ENCODE assay signal across 21 cellular contexts in the genomic region with DNA sequence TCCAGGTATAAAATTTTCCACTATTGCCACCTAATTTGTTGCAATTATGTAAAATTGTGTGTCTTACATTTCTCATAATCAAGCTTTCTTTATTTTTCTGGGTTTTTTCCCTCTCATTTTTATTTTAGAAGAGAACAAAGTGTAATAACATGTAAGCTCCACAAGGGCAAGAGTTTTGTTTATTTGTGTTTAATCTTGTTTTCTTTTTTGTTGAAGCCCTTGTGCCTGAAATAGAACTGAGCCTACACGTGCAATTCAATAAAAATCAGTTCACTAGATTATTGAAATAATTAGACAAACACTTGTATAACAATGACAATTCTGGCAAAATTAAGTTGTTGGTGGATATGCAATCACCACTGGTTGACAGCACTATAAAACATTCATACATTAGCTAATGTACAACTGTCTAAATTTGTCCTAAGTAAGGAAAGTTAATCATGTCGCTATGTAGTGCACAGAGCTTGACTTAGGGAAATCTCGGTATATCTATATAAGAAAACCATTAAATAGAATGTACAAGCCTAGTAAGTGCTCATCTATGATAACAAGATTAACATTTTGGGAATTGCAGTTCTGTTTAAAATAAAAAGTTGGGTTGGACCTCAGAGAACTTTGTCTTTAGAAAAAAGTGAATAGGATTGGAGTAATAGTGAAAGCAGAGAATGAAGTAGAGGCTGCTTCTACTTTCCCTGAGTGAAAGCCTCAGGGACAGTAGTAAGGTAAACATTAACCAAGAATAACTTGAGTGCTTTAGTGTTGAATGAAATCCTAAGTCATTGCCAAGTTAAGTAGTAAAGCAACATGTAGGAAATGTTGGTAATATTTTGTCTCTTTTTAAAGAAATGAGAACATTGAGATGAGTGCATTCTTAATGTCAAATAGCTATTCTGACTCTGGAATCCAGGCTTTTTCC. TPM values are rescaled to one million over a fixed set of nuclear protein-coding genes. Genes with fewer than 3 reads are reported as not detected.
DNase-seq lines count a peak whose midpoint lies in the region; ATAC-seq, FAIRE-seq and TF ChIP-seq lines count a peak whose summit lies in the region.
"Had no signal": no experiment of that assay in that cellular context is flagged by ENCODE, and none has a peak within 500 bp of the region (broad histone marks: within the 10 kb centered on the region; RNA-seq: fewer than 3 reads in every experiment).

No MANE protein-coding gene starts in this region.

- H3K4me3 Mint-ChIP-seq in neural crest cell = no peak overlapping the region
- no peak overlapping the region for H3K4me3 Mint-ChIP-seq in natural killer cell treated with Interleukin-12 subunit alpha and Interleukin-12 subunit beta and Interleukin-15 and Interleukin-18, amount 100 ng/mL, for 72 hours
- H3K4me3 Mint-ChIP-seq: activated CD4-positive, alpha-beta T cell treated with anti-CD3 and anti-CD28 coated beads, Interleukin-2, amount 10 ng/mL, durations not matched to agents 7 days and 5 days had no signal

- in situ Hi-C loops in GM12878 (cut with MboI) = no loop called here

- 8% methylated on average over 3 of the region's 3 CpGs for WGBS in GM12878 (ENCODE audit: insufficient coverage, insufficient replicate concordance, low lambda C conversion rate, missing lambda C conversion rate)

- DNase-seq in GM12878 (ENCODE audit: low read depth, low spot score) (no peak), neural crest cell (ENCODE audit: low read depth, low spot score) (no peak), C1 segment of cervical spinal cord (lab: John Stamatoyannopoulos, UW) (no peak)
- no peak for DNase-seq in natural killer cell treated with Interleukin-12 subunit alpha and Interleukin-12 subunit beta and Interleukin-15 and Interleukin-18, amount 100 ng/mL, for 72 hours (ENCODE audit: low spot score)
- DNase-seq: activated CD4-positive, alpha-beta T cell treated with anti-CD3 and anti-CD28 coated beads, Interleukin-2, amount 10 ng/mL, durations not matched to agents 7 days and 5 days; EL; hypothalamus; MM.1S; NCI-H2081; stimulated activated naive CD4-positive, alpha-beta T cell; T1000; uterus had no signal

- peaks cover 7% of the 10 kb centered on the region for H3K36me3 Mint-ChIP-seq in neural crest cell (ENCODE audit: low read depth)
- H3K36me3 Mint-ChIP-seq in natural killer cell treated with Interleukin-12 subunit alpha and Interleukin-12 subunit beta and Interleukin-15 and Interleukin-18, amount 100 ng/mL, for 72 hours = peaks cover 6% of the 10 kb centered on the region

- no peak for TF ChIP-seq POLR2A in GM12878 (IDR thresholded peaks at IDR 0.05; ENCODE audit: low read depth, low read length)

- H3K27me3 ChIP-seq in GM12878 (replicated peaks in 1 of 2; ENCODE audit: control insufficient read depth in 2 of 2, insufficient read depth in 2 of 2, low read length in 1 of 2) = no peaks in the 10 kb centered on the region
- H3K27me3 ChIP-seq: neutrophil, SJSA1, uterus had no signal

- POLR2A ChIA-PET in GM12878 (lab: Charles Lee) = no interaction called here

- no peaks in the 10 kb centered on the region for H3K36me3 ChIP-seq in GM12878 (ENCODE audit: control insufficient read depth in 2 of 2, insufficient read depth in 2 of 2, low read length in 1 of 2)
- H3K36me3 ChIP-seq: neutrophil, SJSA1, uterus had no signal

- FAIRE-seq in GM12878 (lab: Jason Lieb, UNC) = peak; percentile 68

- H3K27ac Mint-ChIP-seq in neural crest cell (ENCODE audit: unreplicated experiment) = no peak overlapping the region
- no peak overlapping the region for H3K27ac Mint-ChIP-seq in natural killer cell treated with Interleukin-12 subunit alpha and Interleukin-12 subunit beta and Interleukin-15 and Interleukin-18, amount 100 ng/mL, for 72 hours
- H3K27ac Mint-ChIP-seq: activated CD4-positive, alpha-beta T cell treated with anti-CD3 and anti-CD28 coated beads, Interleukin-2, amount 10 ng/mL, durations not matched to agents 7 days and 5 days had no signal

- TF ChIP-seq RAD21 in GM12878 (IDR thresholded peaks at IDR 0.05; ENCODE audit: insufficient read depth, low read depth, low read length) = no peak

- intact Hi-C loops in GM12878 (cut with micrococcal nuclease; ENCODE audit: unreplicated experiment) = no loop called here

- no peak overlapping the region for H3K9ac ChIP-seq in GM12878 (ENCODE audit: control insufficient read depth, insufficient read depth, low read length)

- TF ChIP-seq CTCF in GM12878 (IDR thresholded peaks at IDR 0.05 in 2 of 3, conservative IDR thresholded peaks at IDR 0.05 in 1 of 3; ENCODE audit: control insufficient read depth in 2 of 3, extremely low read depth in 1 of 3, insufficient read depth in 1 of 3, low read depth in 3 of 3, low read length in 3 of 3) = no peak
- peak; percentile 42 for TF ChIP-seq CTCF in neural crest cell (conservative IDR thresholded peaks at IDR 0.05)

- no peaks in the 10 kb centered on the region for H3K9me3 ChIP-seq in GM12878 (replicated peaks; ENCODE audit: control insufficient read depth, insufficient read depth, low read length)
- H3K9me3 ChIP-seq: neutrophil, SJSA1, uterus had no signal

- H2AFZ ChIP-seq in GM12878 (ENCODE audit: control insufficient read depth, low read depth, low read length) = no peak overlapping the region

- RAD21 ChIA-PET in GM12878 (lab: Charles Lee; ENCODE audit: unreplicated experiment) = interaction anchor here (1.8 to 2.0 kb wide), 2 partner anchors 60 to 139 kb away, joined by 5 to 6 read pairs; no protein-coding TSS in a partner anchor

- H3K4me1 Mint-ChIP-seq in neural crest cell = no peaks in the 10 kb centered on the region
- no peaks in the 10 kb centered on the region for H3K4me1 Mint-ChIP-seq in natural killer cell treated with Interleukin-12 subunit alpha and Interleukin-12 subunit beta and Interleukin-15 and Interleukin-18, amount 100 ng/mL, for 72 hours (ENCODE audit: low read depth in 2 of 2)
- H3K4me1 Mint-ChIP-seq: activated CD4-positive, alpha-beta T cell treated with anti-CD3 and anti-CD28 coated beads, Interleukin-2, amount 10 ng/mL, durations not matched to agents 7 days and 5 days had no signal

- H3K4me1 ChIP-seq in GM12878 (ENCODE audit: control insufficient read depth, insufficient read depth, low read length) = no peaks in the 10 kb centered on the region
- H3K4me1 ChIP-seq: SJSA1, uterus had no signal

- peak in 1 of 2 experiments; percentile 35; a peak in 1 of 4 replicates for TF ChIP-seq EP300 in GM12878 (IDR thresholded peaks at IDR 0.05; ENCODE audit: borderline replicate concordance in 1 of 2, control insufficient read depth in 1 of 2, low read depth in 2 of 2, low read length in 2 of 2)

- no peak overlapping the region for H3K4me2 ChIP-seq in GM12878 (ENCODE audit: control insufficient read depth, insufficient read depth)

- peak; percentile 99 for ATAC-seq in GM18870 (IDR thresholded peaks at IDR 0.05; ENCODE audit: unreplicated experiment)
- ATAC-seq in HG02610 (IDR thresholded peaks at IDR 0.05; ENCODE audit: unreplicated experiment) = peak; percentile 85
- peak; percentile 96 for ATAC-seq in GM12878
- no peak for ATAC-seq in GM18519 (IDR thresholded peaks at IDR 0.05; ENCODE audit: low FRiP score, unreplicated experiment)
- ATAC-seq in HG03175 (IDR thresholded peaks at IDR 0.05; ENCODE audit: unreplicated experiment) = no peak
- ATAC-seq in natural killer cell treated with Interleukin-12 subunit alpha and Interleukin-12 subunit beta and Interleukin-15 and Interleukin-18, amount 100 ng/mL, for 72 hours = no peak

- peaks cover 18% of the 10 kb centered on the region for H3K9me3 Mint-ChIP-seq in neural crest cell
- H3K9me3 Mint-ChIP-seq in natural killer cell treated with Interleukin-12 subunit alpha and Interleukin-12 subunit beta and Interleukin-15 and Interleukin-18, amount 100 ng/mL, for 72 hours = peaks cover 12% of the 10 kb centered on the region

- H3K79me2 ChIP-seq in GM12878 (ENCODE audit: control insufficient read depth, insufficient read depth, low read length) = no peaks in the 10 kb centered on the region

- no peaks in the 10 kb centered on the region for H4K20me1 ChIP-seq in GM12878 (ENCODE audit: control insufficient read depth, insufficient read depth)

- no peak overlapping the region for H3K27ac ChIP-seq in GM12878 (ENCODE audit: control insufficient read depth, insufficient read depth)
- H3K27ac ChIP-seq: C4-2B, neutrophil, SJSA1, uterus had no signal

- no peak overlapping the region for H3K4me3 ChIP-seq in GM12878
- H3K4me3 ChIP-seq: lung, SJSA1, uterus had no signal

- no peaks in the 10 kb centered on the region for H3K27me3 Mint-ChIP-seq in neural crest cell (ENCODE audit: low read depth)
- no peaks in the 10 kb centered on the region for H3K27me3 Mint-ChIP-seq in natural killer cell treated with Interleukin-12 subunit alpha and Interleukin-12 subunit beta and Interleukin-15 and Interleukin-18, amount 100 ng/mL, for 72 hours
- H3K27me3 Mint-ChIP-seq: activated CD4-positive, alpha-beta T cell treated with anti-CD3 and anti-CD28 coated beads, Interleukin-2, amount 10 ng/mL, durations not matched to agents 7 days and 5 days had no signal

- BruUV-seq in GM12878 (replicated peaks; lab: Mats Ljungman, UMichigan) = no TSS peak

- SMC1A ChIA-PET in GM12878 (lab: Charles Lee; ENCODE audit: uncharacterized antibody, unreplicated experiment) = interaction anchor here (0.8 to 2.3 kb wide), 12 partner anchors 18 to 139 kb away, joined by 3 to 12 read pairs (median 4); a partner anchor contains a TSS

- CTCF ChIA-PET in GM12878 (lab: Yijun Ruan, JAX) = interaction anchor here (0.7 to 1.9 kb wide), 8 partner anchors 15 to 60 kb away, joined by 3 to 10 read pairs (median 3); a partner anchor contains a TSS

TF ChIP-seq in GM12878, 131 proteins besides CTCF, POLR2A, EP300 and RAD21 (continues in another document):
- peak; percentile 23; the same call in 1 of the 2 replicates for TF ChIP-seq ATF7 (IDR thresholded peaks at IDR 0.05; ENCODE audit: low read depth)

RNA-seq across cellular contexts. Expression of a gene that starts 37.4 kb away (rescaled TPM):
- 51.1 and 65.7 TPM in 2 replicates for total RNA-seq in GM12878 (2013; cell fraction: nucleolus; rRNA removed)
- total RNA-seq in GM12878 (2014; rRNA removed) = 6.7 and 6.8 TPM in 2 replicates
- 9.3 and 9.4 TPM in 2 replicates for total RNA-seq in GM12878 (2014; rRNA removed; fragmentation: Illumina TruSeq; extraction: Trizol)
- 8.5 and 10.0 TPM in 2 replicates for total RNA-seq in GM12878 (2021)
- polyA plus RNA-seq in GM12878 (2011; ENCODE audit: low read depth) = 0.29 TPM
- 3.6 and 4.2 TPM in 2 replicates for polyA plus RNA-seq in GM12878 (2011; rRNA removed)
- polyA plus RNA-seq in GM12878 (2011; cell fraction: cytosol; rRNA removed) = 1.6 and 2.0 TPM in 2 replicates
- polyA plus RNA-seq in GM12878 (2011; cell fraction: nucleus; rRNA removed) = 2.3 and 3.0 TPM in 2 replicates
- 0.49 TPM in 2 replicates for polyA plus RNA-seq in GM12878 (2012)
- polyA plus RNA-seq in GM12878 (2014; fragmentation: Illumina TruSeq; extraction: Trizol) = 5.8 TPM in 2 replicates
- polyA plus RNA-seq in GM12878 (2014; fragmentation: Nextera tagmentation; extraction: Ambion mirVana) = 1 to 10 TPM; 1.3 to 2.8 TPM
- polyA plus RNA-seq in GM12878 (2014; rRNA removed) = 4.2 and 4.6 TPM in 2 replicates
- polyA plus RNA-seq in GM12878 (2016; fragmentation: Nextera tagmentation; extraction: Ambion mirVana) = 1 to 10 TPM; 6.8 to 7.4 TPM
- polyA minus RNA-seq in GM12878 (2011; rRNA and poly(A)+ RNA removed) = 5.7 and 7.5 TPM in 2 replicates
- polyA minus RNA-seq in GM12878 (2011; cell fraction: cytosol; rRNA and poly(A)+ RNA removed) = 1.8 and 3.9 TPM in 2 replicates
- polyA minus RNA-seq in GM12878 (2011; cell fraction: nucleus; rRNA and poly(A)+ RNA removed) = 17.7 and 21.7 TPM in 2 replicates
- total RNA-seq in neural crest cell = 0.14 and 0.63 TPM in 2 replicates
- not detected for total RNA-seq in natural killer cell treated with Interleukin-12 subunit alpha and Interleukin-12 subunit beta and Interleukin-15 and Interleukin-18, amount 100 ng/mL, for 72 hours
- total RNA-seq: activated CD4-positive, alpha-beta T cell treated with anti-CD3 and anti-CD28 coated beads, Interleukin-2, amount 10 ng/mL, durations not matched to agents 7 days and 5 days; HT1080; SJSA1 had no signal

Comparison
In these comparisons a context has a peak if more than half of its experiments do, and no peak if none do; other contexts are left out.
1. ATAC-seq: peak in GM18870 (single experiment), HG02610 (single experiment) and GM12878 (single experiment); none in GM18519 (single experiment), HG03175 (single experiment) and natural killer cell treated with Interleukin-12 subunit alpha and Interleukin-12 subunit beta and Interleukin-15 and Interleukin-18, amount 100 ng/mL, for 72 hours (0 of 2).